ENCODE assay signal across 29 cellular contexts in the genomic region with DNA sequence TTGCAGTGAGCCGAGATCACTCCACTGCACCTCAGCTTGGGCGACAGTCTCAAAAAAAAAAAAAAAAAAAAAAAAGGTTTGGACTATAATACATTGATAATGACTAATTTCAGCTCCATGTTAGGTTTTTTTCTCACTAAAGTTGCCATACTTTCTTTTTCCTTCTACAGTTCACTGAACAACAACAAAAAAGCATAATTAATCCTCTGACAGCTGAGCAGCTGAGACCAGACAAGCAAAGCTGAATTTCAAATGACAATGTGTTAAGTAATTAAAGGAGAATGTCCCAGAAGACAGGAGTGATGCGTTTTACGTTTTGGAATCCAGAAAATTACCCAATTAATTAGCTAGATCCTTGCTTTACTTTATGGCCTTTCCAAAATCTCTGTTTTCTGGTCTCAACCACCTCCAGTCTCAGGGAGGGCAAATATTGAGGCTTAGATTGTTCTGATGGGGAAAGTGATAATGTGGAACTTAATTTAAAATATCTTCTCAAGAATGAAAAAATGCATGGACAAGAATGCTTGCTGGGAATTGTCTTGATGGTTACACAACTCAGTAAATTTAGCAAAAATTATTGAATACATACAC.
"Had no signal": no experiment of that assay in that cellular context is flagged by ENCODE, and none has a peak within 500 bp of the region (broad histone marks: within the 10 kb centered on the region; RNA-seq: fewer than 3 reads in every experiment).

No MANE protein-coding gene starts in this region.

- H3K27me3 ChIP-seq: body of pancreas, cardiac muscle cell, colonic mucosa, esophagus squamous epithelium, neutrophil, stomach, suprapubic skin, upper lobe of right lung had no signal

- DNase-seq: activated CD4-positive, alpha-beta T cell treated with anti-CD3 and anti-CD28 coated beads for 36 hours; activated CD4-positive, CD25-positive, alpha-beta regulatory T cell; activated naive CD4-positive, alpha-beta T cell; activated T-cell treated with anti-CD3 and anti-CD28 coated beads for 4 hours; activated T-cell treated with anti-CD3 and anti-CD28 coated beads, Interleukin-2, amount 50 U/mL, for 72 hours; anterior cingulate cortex; body of pancreas; cerebellar nuclear complex; colonic mucosa; effector CD8-positive, alpha-beta T cell; esophagus squamous epithelium; lower lobe of right lung; mucosa of descending colon; nephron progenitor cell; stimulated activated CD4-positive, alpha-beta T cell treated with anti-CD3 and anti-CD28 coated beads, Interleukin-15, amount 100 ng/mL, for 24 hours; stimulated activated CD4-positive, alpha-beta T cell treated with anti-CD3 and anti-CD28 coated beads, Interleukin-2, amount 100 ng/mL, for 24 hours; stimulated activated naive B cell treated with anti-CD40 and anti-IgM and Interleukin-4, amounts not matched to agents 10 μg/mL and 1 μg/mL and 100 μg/mL, for 72 hours; stomach; tibial artery; upper lobe of right lung had no signal

- FAIRE-seq: endometrium, frontal cortex, islet of Langerhans had no signal

- H3K36me3 ChIP-seq: cardiac muscle cell, colonic mucosa, esophagus squamous epithelium, lower lobe of right lung, neutrophil, stomach, suprapubic skin, tibial artery, upper lobe of right lung had no signal

- H3K4me1 ChIP-seq: body of pancreas, colonic mucosa, lower lobe of right lung, stomach, suprapubic skin had no signal

- ATAC-seq: activated CD4-positive, alpha-beta T cell treated with anti-CD3 and anti-CD28 coated beads for 36 hours; activated naive CD4-positive, alpha-beta T cell treated with anti-CD3 and anti-CD28 coated beads, Interleukin-2, amount 50 U/mL, for 72 hours; activated T-cell treated with anti-CD3 and anti-CD28 coated beads, Interleukin-2, amount 50 U/mL, for 72 hours; body of pancreas; left lobe of liver; lower lobe of right lung; mucosa of descending colon; stimulated activated naive B cell treated with anti-CD40 and anti-IgM and Interleukin-4, amounts not matched to agents 10 μg/mL and 1 μg/mL and 100 μg/mL, for 72 hours; upper lobe of right lung had no signal

- H3K9me3 ChIP-seq: body of pancreas, colonic mucosa, esophagus squamous epithelium, lower lobe of right lung, mucosa of descending colon, neutrophil, stomach, suprapubic skin, tibial artery, upper lobe of right lung had no signal

- H3K4me3 ChIP-seq: body of pancreas, cardiac muscle cell, colonic mucosa, esophagus squamous epithelium, lower lobe of right lung, mucosa of descending colon, stomach, suprapubic skin, tibial artery, upper lobe of right lung had no signal

- H3K27ac ChIP-seq: body of pancreas, cardiac muscle cell, colonic mucosa, epithelial cell of prostate, esophagus squamous epithelium, lower lobe of right lung, neutrophil, stomach, suprapubic skin, tibial artery, upper lobe of right lung had no signal
